ENCODE assay signal across 14 cellular contexts in the genomic region with DNA sequence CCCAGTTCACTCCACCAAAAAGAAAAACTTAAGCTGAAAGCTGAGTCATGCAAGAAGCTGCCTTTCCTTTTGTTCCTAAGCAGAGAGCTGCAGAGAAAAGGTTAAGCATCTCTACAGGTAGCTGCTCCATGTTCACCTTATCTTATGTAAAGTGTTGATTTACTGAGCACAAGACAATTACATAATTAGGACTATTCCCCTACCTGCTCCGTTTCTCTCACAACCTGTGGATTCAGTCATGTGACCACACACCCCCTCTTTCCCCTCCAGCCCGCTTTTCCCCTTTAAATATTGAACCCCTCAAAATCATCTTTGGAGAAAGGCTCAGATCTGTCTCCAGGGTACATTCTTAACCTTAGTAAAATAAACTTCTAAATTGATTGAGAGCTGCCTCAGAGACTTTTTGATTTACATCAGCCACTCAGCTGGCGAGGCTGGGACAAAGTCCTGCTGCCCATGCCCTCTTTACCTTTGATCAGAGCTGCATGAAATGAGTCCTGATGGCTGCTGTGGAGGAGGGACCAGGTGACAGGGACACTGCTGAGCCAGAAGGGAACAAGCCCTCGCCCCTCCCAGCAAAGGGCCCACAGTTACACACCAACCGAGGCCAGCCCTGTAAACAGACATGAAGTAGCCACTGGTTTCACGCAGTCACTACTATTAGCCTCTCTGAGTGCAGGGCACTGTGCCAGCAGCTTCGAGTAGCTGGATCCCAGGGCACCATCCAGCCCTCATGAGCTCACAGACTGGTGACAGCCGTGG. TPM values are rescaled to one million over a fixed set of nuclear protein-coding genes. Genes with fewer than 3 reads are reported as not detected.
A peak's percentile ranks its signal among the peaks of the same experiment; 100 is the strongest.
DNase-seq lines count a peak whose midpoint lies in the region; ATAC-seq, FAIRE-seq and TF ChIP-seq lines count a peak whose summit lies in the region.
"Had no signal": no experiment of that assay in that cellular context is flagged by ENCODE, and none has a peak within 500 bp of the region (broad histone marks: within the 10 kb centered on the region; RNA-seq: fewer than 3 reads in every experiment).

No MANE protein-coding gene starts in this region.

- H3K4me1 ChIP-seq in stomach, result peaks cover 0 to 9% (median 7%) of the 10 kb centered on the region in 4 donors

- H3K9me3 ChIP-seq in stomach, result no peaks in the 10 kb centered on the region
- H3K9me3 ChIP-seq: neutrophil had no signal

- FAIRE-seq in islet of Langerhans (lab: Jason Lieb, UNC), result peak; percentile 38
- FAIRE-seq: frontal cortex had no signal

- TF ChIP-seq CTCF in stomach (IDR thresholded peaks at IDR 0.05), result no peak

- peak overlapping the region in 2 of 5 donors; percentile 20 to 60 for H3K27ac ChIP-seq in stomach
- H3K27ac ChIP-seq: neutrophil had no signal

- H3K4me3 ChIP-seq in stomach, result no peak overlapping the region

- peak; percentile 12 for DNase-seq in NCI-H748 (lab: John Stamatoyannopoulos, UW; ENCODE audit: unreplicated experiment)
- DNase-seq in NCI-H748 treated with DMSO at 0.1 percent for 48 hours (lab: John Stamatoyannopoulos, UW), result no peak
- DNase-seq in NCI-H69 (lab: John Stamatoyannopoulos, UW), result peak; percentile 93
- DNase-seq in stomach, result peak; percentile 80
- no peak for DNase-seq in NCI-H1930 (lab: John Stamatoyannopoulos, UW)
- no peak for DNase-seq in RKO (ENCODE audit: low spot score)
- DNase-seq: activated CD4-positive, alpha-beta T cell treated with anti-CD3 and anti-CD28 coated beads for 36 hours; activated T-cell treated with anti-CD3 and anti-CD28 coated beads, Interleukin-2, amount 50 U/mL, for 4 hours; T-cell had no signal

- intact Hi-C loops in stomach (cut with DNase I; ENCODE audit: low total_unique reads), result no loop called here

- ATAC-seq in HG03175 (IDR thresholded peaks at IDR 0.05; ENCODE audit: unreplicated experiment), result no peak
- ATAC-seq: activated CD4-positive, alpha-beta T cell treated with anti-CD3 and anti-CD28 coated beads for 36 hours; activated T-cell treated with anti-CD3 and anti-CD28 coated beads, Interleukin-2, amount 50 U/mL, for 4 hours; T-cell had no signal

- TF ChIP-seq POLR2A in stomach (IDR thresholded peaks at IDR 0.05), result no peak

- peaks cover 0 to 17% (median 0%) of the 10 kb centered on the region in 3 donors for H3K27me3 ChIP-seq in stomach

- no peaks in the 10 kb centered on the region for H3K36me3 ChIP-seq in stomach
- H3K36me3 ChIP-seq: neutrophil had no signal

- TF ChIP-seq EP300 in stomach (IDR thresholded peaks at IDR 0.05), result no peak

- WGBS in stomach, 5 donors, result 21 to 35% (median 29%) methylated on average over 8 of the region's 8 CpGs

RNA-seq across cellular contexts. Expression of gene C4orf50, which starts 53.9 kb away (rescaled TPM):
- total RNA-seq in stomach, result 1 to 10 TPM in 2 of 5 donors, under 1 TPM in 1, not detected in 2; 0.55 to 1.8 (median 1.2) TPM
- polyA plus RNA-seq in stomach, result under 1 TPM in 1 of 3 donors, not detected in 2; under 0.01 TPM
- total RNA-seq: A673 had no signal

Comparison
In these comparisons a context has a peak if more than half of its experiments do, and no peak if none do; other contexts are left out.
1. DNase-seq: peak in NCI-H748 (single experiment), NCI-H69 (single experiment) and stomach (single experiment); none in NCI-H748 treated with DMSO at 0.1 percent for 48 hours (single experiment), NCI-H1930 (0 of 2) and RKO (single experiment).